2 cellular contexts compared by ENCODE assay signal in genomic region chr20:48638546-48638945, GRCh38.
TF ChIP-seq lines count a peak whose summit lies in the region.

No MANE protein-coding gene starts in this region.

TF ChIP-seq in SK-N-SH, 30 proteins besides CTCF, POLR2A, EP300 and RAD21 (continued from another document):
- TF ChIP-seq RFX5 (IDR thresholded peaks at IDR 0.05; ENCODE audit: low read length): no peak
- TF ChIP-seq ELF1 (IDR thresholded peaks at IDR 0.05): no peak
- TF ChIP-seq SIN3A (IDR thresholded peaks at IDR 0.05; ENCODE audit: borderline replicate concordance, low read depth, low read length): no peak
- no peak for TF ChIP-seq JUND (IDR thresholded peaks at IDR 0.05)
- TF ChIP-seq FOSL2 (IDR thresholded peaks at IDR 0.05; ENCODE audit: borderline replicate concordance, low read depth): peak; percentile 29; the same call in 1 of the 2 replicates
- no peak for TF ChIP-seq NFIC (IDR thresholded peaks at IDR 0.05; ENCODE audit: borderline replicate concordance)
- no peak for TF ChIP-seq YY1 (IDR thresholded peaks at IDR 0.05; ENCODE audit: low read depth)
- no peak for TF ChIP-seq USF2 (IDR thresholded peaks at IDR 0.05; ENCODE audit: borderline replicate concordance, low read depth, low read length)
- no peak for TF ChIP-seq SMC3 (IDR thresholded peaks at IDR 0.05; ENCODE audit: low read depth, low read length)

TF ChIP-seq in SK-N-SH treated with all-trans-retinoic acid at 6 μM for 48 hours, 23 proteins besides CTCF, POLR2A, EP300 and RAD21:
- TF ChIP-seq TSHZ2 (CRISPR knock-in tag; IDR thresholded peaks at IDR 0.05): no peak
- TF ChIP-seq SNAI2 (CRISPR knock-in tag; IDR thresholded peaks at IDR 0.05): no peak
- TF ChIP-seq PPARA (CRISPR knock-in tag; IDR thresholded peaks at IDR 0.05; ENCODE audit: borderline replicate concordance): no peak
TF ChIP-seq in SK-N-SH treated with all-trans-retinoic acid at 6 μM for 48 hours: peak in this region for 0.
